ENCODE assay signal across 5 cellular contexts in the genomic region with DNA sequence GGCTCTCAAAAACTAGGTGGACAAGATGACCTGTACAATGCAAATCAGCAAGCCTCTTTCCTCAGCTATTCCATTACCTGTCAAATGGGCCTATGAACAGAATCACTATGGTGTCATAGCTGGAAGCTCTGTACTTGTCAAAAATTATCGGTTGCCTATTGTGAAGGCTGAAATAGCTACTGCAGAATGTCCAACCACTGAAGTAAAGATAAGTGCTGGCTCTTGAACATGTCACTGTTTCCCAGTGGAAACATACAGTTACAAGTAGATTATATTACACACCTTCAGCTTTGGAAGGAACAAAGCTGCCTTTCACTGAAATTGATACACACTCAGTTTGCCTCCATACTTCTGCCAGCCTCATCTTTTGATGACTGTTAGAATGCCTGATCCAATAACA. TPM values are rescaled to one million over a fixed set of nuclear protein-coding genes. Genes with fewer than 3 reads are reported as not detected.
"Had no signal": no experiment of that assay in that cellular context is flagged by ENCODE, and none has a peak within 500 bp of the region (broad histone marks: within the 10 kb centered on the region; RNA-seq: fewer than 3 reads in every experiment).

No MANE protein-coding gene starts in this region.

- H3K4me3 ChIP-seq: GM23338 had no signal

- ATAC-seq: GM23338 had no signal

- H3K4me3 Mint-ChIP-seq: GM23338, H9 had no signal

- H3K27ac Mint-ChIP-seq: GM23338, H9 had no signal

- H3K9me3 Mint-ChIP-seq: GM23338, H9 had no signal

- DNase-seq: H9, HCEC 1CT, IMR-90 had no signal

RNA-seq across cellular contexts. Expression of gene PCDH9, which starts 55.5 kb away (rescaled TPM):
- total RNA-seq: HT-29 had no signal
